Comparison of ENCODE assay signal across 22 cellular contexts in the genomic region with DNA sequence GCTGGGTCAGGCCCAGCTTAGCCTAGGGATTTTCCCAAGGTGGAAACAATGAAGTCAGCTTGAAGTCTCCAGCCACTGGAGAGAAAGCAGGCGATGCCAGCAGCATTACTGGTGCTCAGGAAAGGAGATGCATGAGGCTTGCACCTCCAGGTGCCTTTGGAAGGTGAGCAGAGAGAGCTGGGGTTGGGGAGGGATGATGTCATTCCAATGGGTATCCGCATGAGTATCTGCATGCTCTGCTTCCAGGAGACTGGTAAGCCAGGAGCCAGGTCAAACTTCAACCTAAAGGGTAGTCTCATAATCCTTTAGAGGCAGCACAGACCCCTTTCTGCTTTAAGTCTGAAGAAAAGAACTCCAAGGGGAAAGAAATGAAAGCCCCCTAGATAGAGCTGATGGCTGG.
A peak's percentile ranks its signal among the peaks of the same experiment; 100 is the strongest.
DNase-seq lines count a peak whose midpoint lies in the region; ATAC-seq, FAIRE-seq and TF ChIP-seq lines count a peak whose summit lies in the region.
"Had no signal": no experiment of that assay in that cellular context is flagged by ENCODE, and none has a peak within 500 bp of the region (broad histone marks: within the 10 kb centered on the region; RNA-seq: fewer than 3 reads in every experiment).

No MANE protein-coding gene starts in this region.

- H3K79me2 ChIP-seq in HepG2 (ENCODE audit: insufficient read depth, low read length) (no peaks in the 10 kb centered on the region), endothelial cell of umbilical vein (ENCODE audit: control insufficient read depth, insufficient read depth, low read length) (peaks cover 35% of the 10 kb centered on the region)

- dilution Hi-C loops in endothelial cell of umbilical vein (cut with MboI; ENCODE audit: extremely low pct_ligation_motif_present, low sequenced_read_pairs), result no loop called here

- TF ChIP-seq CTCF in HepG2 (CRISPR knock-in tag; IDR thresholded peaks at IDR 0.05), result no peak
- no peak for TF ChIP-seq CTCF in right lobe of liver (IDR thresholded peaks at IDR 0.05)
- TF ChIP-seq CTCF in RWPE1 (conservative IDR thresholded peaks at IDR 0.05; ENCODE audit: low read depth), result no peak
- no peak for TF ChIP-seq CTCF in endothelial cell of umbilical vein (IDR thresholded peaks at IDR 0.05; ENCODE audit: extremely low read depth in 1 of 2, insufficient read depth in 1 of 2, low read depth in 1 of 2, low read length in 2 of 2)

- DNase-seq in HepG2 (ENCODE audit: low spot score) (no peak), right lobe of liver (no peak), RWPE1 (ENCODE audit: low spot score) (no peak), endothelial cell of umbilical vein (ENCODE audit: low read depth, low spot score) (no peak), NCI-H82 treated with DMSO at 0.1 percent for 48 hours (lab: John Stamatoyannopoulos, UW; ENCODE audit: unreplicated experiment) (no peak), mucosa of gallbladder (ENCODE audit: low spot score) (no peak)
- DNase-seq: CD8-positive, alpha-beta memory T cell; GOT3; HCEC 1CT; NCI-H1105; NCI-H146; NCI-H2029; NCI-H345; NCI-H524; NCI-H774; SJCRH30 had no signal

- TF ChIP-seq POLR2A in HepG2 (IDR thresholded peaks at IDR 0.05; ENCODE audit: insufficient read depth in 1 of 2, low read depth in 2 of 2, low read length in 2 of 2) (no peak), right lobe of liver (IDR thresholded peaks at IDR 0.05) (no peak), endothelial cell of umbilical vein (IDR thresholded peaks at IDR 0.05; ENCODE audit: low read depth, low read length) (no peak)

- H3K9ac ChIP-seq in HepG2 (ENCODE audit: insufficient read depth, low read depth, low read length) (no peak overlapping the region), endothelial cell of umbilical vein (replicated peaks; ENCODE audit: extremely low read depth, insufficient read depth, low read length) (no peak overlapping the region)
- H3K9ac ChIP-seq: BLaER1 treated with 17β-estradiol and CSF1 and Interleukin-3, amounts not matched to agents 10 nM and 100 nM; KMS-11 had no signal

- H3K27ac ChIP-seq in HepG2 (ENCODE audit: extremely low read length, insufficient read depth, low read length) (no peak overlapping the region), right lobe of liver (no peak overlapping the region), RWPE1 (peak overlapping the region; percentile 12), endothelial cell of umbilical vein (ENCODE audit: insufficient read depth, low read depth, low read length) (no peak overlapping the region)
- H3K27ac ChIP-seq: BLaER1 treated with 17β-estradiol and CSF1 and Interleukin-3, amounts not matched to agents 10 nM and 100 nM; KMS-11; SJCRH30 had no signal

- no peak for TF ChIP-seq EP300 in HepG2 (IDR thresholded peaks at IDR 0.05; ENCODE audit: low read depth in 2 of 2, low read length in 2 of 2)
- TF ChIP-seq EP300 in HepG2 (CRISPR knock-in tag; IDR thresholded peaks at IDR 0.05; ENCODE audit: borderline replicate concordance), result no peak

- no peaks in the 10 kb centered on the region for H3K9me3 ChIP-seq in HepG2 (ENCODE audit: low read length)
- no peaks in the 10 kb centered on the region for H3K9me3 ChIP-seq in right lobe of liver
- H3K9me3 ChIP-seq in endothelial cell of umbilical vein (replicated peaks; ENCODE audit: control insufficient read depth, insufficient read depth, low read length), result no peaks in the 10 kb centered on the region
- H3K9me3 ChIP-seq: BLaER1 treated with 17β-estradiol and CSF1 and Interleukin-3, amounts not matched to agents 10 nM and 100 nM; SJCRH30 had no signal

- H3K4me3 ChIP-seq in HepG2 (replicated peaks in 1 of 3; ENCODE audit: insufficient read depth in 1 of 3, low read depth in 2 of 3, low read length in 3 of 3), result no peak overlapping the region
- no peak overlapping the region for H3K4me3 ChIP-seq in right lobe of liver
- H3K4me3 ChIP-seq in endothelial cell of umbilical vein (replicated peaks in 1 of 3; ENCODE audit: insufficient read depth in 1 of 3, low read depth in 1 of 3, low read length in 3 of 3), result no peak overlapping the region
- H3K4me3 ChIP-seq: BLaER1 treated with 17β-estradiol and CSF1 and Interleukin-3, amounts not matched to agents 10 nM and 100 nM; SJCRH30 had no signal

- intact Hi-C loops in HepG2 (cut with micrococcal nuclease; ENCODE audit: unreplicated experiment), result no loop called here
- intact Hi-C loops in right lobe of liver (cut with DNase I), result no loop called here
- intact Hi-C loops in endothelial cell of umbilical vein (cut with micrococcal nuclease), result no loop called here

- no peak for TF ChIP-seq RAD21 in HepG2 (CRISPR knock-in tag; IDR thresholded peaks at IDR 0.05)

- no peaks in the 10 kb centered on the region for H3K9me1 ChIP-seq in endothelial cell of umbilical vein (replicated peaks; ENCODE audit: control insufficient read depth, extremely low read depth, insufficient read depth, low read length)

- FAIRE-seq in HepG2 (lab: Jason Lieb, UNC) (no peak), endothelial cell of umbilical vein (lab: Jason Lieb, UNC) (no peak)
- FAIRE-seq: G401.6, GM12892 had no signal

- WGBS in HepG2 (ENCODE audit: low lambda C conversion rate), result 96% methylated on average over 2 of the region's 2 CpGs
- WGBS in right lobe of liver (ENCODE audit: insufficient coverage, low coverage, low lambda C conversion rate, missing lambda C conversion rate), result 100% methylated on average over 1 of the region's 2 CpGs

- in situ Hi-C loops in HepG2 (cut with HindIII; ENCODE audit: extremely low pct_ligation_motif_present, low pct_unique_long_range_greater_than_20kb), result loop anchor here (10.0 kb wide), 1 partner anchor 113 kb away; the partner anchor contains the start of gene LACTBL1

- BruUV-seq in HepG2 (replicated peaks; lab: Mats Ljungman, UMichigan) (no TSS peak), endothelial cell of umbilical vein (replicated peaks; lab: Mats Ljungman, UMichigan) (TSS peak; percentile 1)

- H3K4me2 ChIP-seq in HepG2 (ENCODE audit: low read depth, low read length) (no peak overlapping the region), endothelial cell of umbilical vein (ENCODE audit: insufficient read depth, low read length) (no peak overlapping the region)
- H3K4me2 ChIP-seq: BLaER1 treated with 17β-estradiol and CSF1 and Interleukin-3, amounts not matched to agents 10 nM and 100 nM; KMS-11 had no signal

- POLR2A ChIA-PET in HepG2 (lab: Yijun Ruan, JAX), result no interaction called here
- POLR2A ChIA-PET in RWPE1 (lab: Yijun Ruan, JAX; ENCODE audit: low non-redundant PET), result no interaction called here
- POLR2A ChIA-PET in endothelial cell of umbilical vein (lab: Charles Lee), result no interaction called here

- no peak for ATAC-seq in HepG2
- ATAC-seq in right lobe of liver, result no peak
- ATAC-seq in GM19455 (IDR thresholded peaks at IDR 0.05; ENCODE audit: unreplicated experiment), result no peak
- ATAC-seq: Panc1 had no signal

- H3K27me3 ChIP-seq in HepG2 (ENCODE audit: control insufficient read depth in 1 of 2, insufficient read depth in 2 of 2, low read length in 2 of 2), result no peaks in the 10 kb centered on the region
- no peaks in the 10 kb centered on the region for H3K27me3 ChIP-seq in right lobe of liver
- H3K27me3 ChIP-seq in endothelial cell of umbilical vein (ENCODE audit: control insufficient read depth in 2 of 2, insufficient read depth in 2 of 2, low read length in 2 of 2), result no peaks in the 10 kb centered on the region
- H3K27me3 ChIP-seq: BLaER1 treated with 17β-estradiol and CSF1 and Interleukin-3, amounts not matched to agents 10 nM and 100 nM; SJCRH30 had no signal

- no peaks in the 10 kb centered on the region for H3K4me1 ChIP-seq in HepG2 (ENCODE audit: insufficient read depth, low read length)
- H3K4me1 ChIP-seq in right lobe of liver, result no peaks in the 10 kb centered on the region
- H3K4me1 ChIP-seq in endothelial cell of umbilical vein (ENCODE audit: control insufficient read depth, extremely low read depth, insufficient read depth, low read length), result peaks cover 6% of the 10 kb centered on the region
- H3K4me1 ChIP-seq: SJCRH30 had no signal

- H2AFZ ChIP-seq in HepG2 (ENCODE audit: low read length) (no peak overlapping the region), endothelial cell of umbilical vein (ENCODE audit: low read depth, low read length) (no peak overlapping the region)

- H4K20me1 ChIP-seq in HepG2 (ENCODE audit: insufficient read depth, low read length) (no peaks in the 10 kb centered on the region), endothelial cell of umbilical vein (replicated peaks; ENCODE audit: control insufficient read depth, extremely low read depth, insufficient read depth, low read length) (peaks cover 3% of the 10 kb centered on the region)

- H3K36me3 ChIP-seq in HepG2 (replicated peaks in 1 of 2; ENCODE audit: control insufficient read depth in 1 of 2, insufficient read depth in 2 of 2, low read length in 2 of 2) (peaks cover 42 to 79% of the 10 kb centered on the region in 2 experiments), right lobe of liver (peaks cover 0 to 37% (median 1%) of the 10 kb centered on the region in 4 donors), endothelial cell of umbilical vein (ENCODE audit: control insufficient read depth in 2 of 2, extremely low read depth in 1 of 2, insufficient read depth in 2 of 2, low read length in 2 of 2) (peaks cover 21 to 67% of the 10 kb centered on the region in 2 experiments)

- CTCF ChIA-PET in HepG2 (lab: Yijun Ruan, JAX; ENCODE audit: low intra/inter-chr PET ratio, low total read pairs), result no interaction called here
- CTCF ChIA-PET in RWPE1 (lab: Yijun Ruan, JAX), result interaction anchor here (0.6 to 1.8 kb wide), 2 partner anchors 97 to 414 kb away, joined by 3 to 6 read pairs; no protein-coding TSS in a partner anchor
- CTCF ChIA-PET in endothelial cell of umbilical vein (lab: Charles Lee), result interaction anchor here (17.3 kb wide), 1 partner anchor 96 kb away, joined by 671 read pairs; no protein-coding TSS in a partner anchor

TF ChIP-seq in HepG2, 621 proteins besides CTCF, POLR2A, EP300 and RAD21 (continues in another document):
- peak; percentile 79 for TF ChIP-seq ATF7 (IDR thresholded peaks at IDR 0.05)
- TF ChIP-seq ATF7 (CRISPR knock-in tag; IDR thresholded peaks at IDR 0.05), result no peak
- TF ChIP-seq ZNF589 (CRISPR knock-in tag; conservative IDR thresholded peaks at IDR 0.05), result no peak
- no peak for TF ChIP-seq REL (CRISPR knock-in tag; conservative IDR thresholded peaks at IDR 0.05)

TF ChIP-seq in endothelial cell of umbilical vein, 7 proteins besides CTCF, POLR2A, EP300 and RAD21:
- TF ChIP-seq JUN (IDR thresholded peaks at IDR 0.05; ENCODE audit: borderline replicate concordance, insufficient read depth, insufficient read length, low read depth), result peak; percentile 6
- TF ChIP-seq MYC (IDR thresholded peaks at IDR 0.05; ENCODE audit: low read depth, low read length), result no peak
